ENCODE assay signal across 1 cellular context in genomic region chr17:44280383-44280782, GRCh38.
TF ChIP-seq lines count a peak whose summit lies in the region.

No MANE protein-coding gene starts in this region.

TF ChIP-seq in WTC11, 78 proteins besides CTCF, POLR2A, EP300 and RAD21 (continued from another document):
- TF ChIP-seq FOXP1 (CRISPR knock-in tag; IDR thresholded peaks at IDR 0.05; ENCODE audit: borderline replicate concordance) (0 out of 2 replicates have a peak, but pooled peaks have one; percentile 40), TCF7 (CRISPR knock-in tag; IDR thresholded peaks at IDR 0.05; ENCODE audit: low read depth) (no peak)
